In genomic region chr11:17012712-17013547, GRCh38 we compare ENCODE assay signal across 1 cellular context.
TF ChIP-seq lines count a peak whose summit lies in the region.

No MANE protein-coding gene starts in this region.

TF ChIP-seq in HepG2, 621 proteins besides CTCF, POLR2A, EP300 and RAD21 (continued from another document and continues in another):
- TF ChIP-seq USF2 (IDR thresholded peaks at IDR 0.05; ENCODE audit: low read depth, low read length), result no peak
- no peak for TF ChIP-seq USF2 (CRISPR knock-in tag; IDR thresholded peaks at IDR 0.05; ENCODE audit: borderline replicate concordance)
- peak; percentile 16; the same call in 1 of the 2 replicates for TF ChIP-seq ZHX1 (CRISPR knock-in tag; IDR thresholded peaks at IDR 0.05; ENCODE audit: low read depth)
- TF ChIP-seq ZNF333 (CRISPR knock-in tag; IDR thresholded peaks at IDR 0.05; ENCODE audit: borderline replicate concordance), result no peak
- peak; percentile 49; the same call in 1 of the 2 replicates for TF ChIP-seq ATF2 (CRISPR knock-in tag; IDR thresholded peaks at IDR 0.05)
- TF ChIP-seq ZNF784 (CRISPR knock-in tag; IDR thresholded peaks at IDR 0.05; ENCODE audit: borderline replicate concordance), result no peak
- no peak for TF ChIP-seq XBP1 (CRISPR knock-in tag; IDR thresholded peaks at IDR 0.05)
- no peak for TF ChIP-seq ZNF780A (CRISPR knock-in tag; IDR thresholded peaks at IDR 0.05)
- no peak for TF ChIP-seq BHLHE40 (IDR thresholded peaks at IDR 0.05; ENCODE audit: low read length)
- no peak for TF ChIP-seq ZNF367 (CRISPR knock-in tag; IDR thresholded peaks at IDR 0.05; ENCODE audit: borderline replicate concordance)
- no peak for TF ChIP-seq HOXA9 (CRISPR knock-in tag; IDR thresholded peaks at IDR 0.05; ENCODE audit: borderline replicate concordance)
- TF ChIP-seq AFF4 (CRISPR knock-in tag; IDR thresholded peaks at IDR 0.05), result no peak
- TF ChIP-seq FOXJ3 (CRISPR knock-in tag; IDR thresholded peaks at IDR 0.05; ENCODE audit: borderline replicate concordance), result peak; percentile 70
- TF ChIP-seq ZXDC (CRISPR knock-in tag; IDR thresholded peaks at IDR 0.05), result no peak
- TF ChIP-seq KDM5B (CRISPR knock-in tag; IDR thresholded peaks at IDR 0.05; ENCODE audit: borderline replicate concordance), result peak; percentile 74; the same call in 1 of the 2 replicates
- no peak for TF ChIP-seq ZNF468 (CRISPR knock-in tag; IDR thresholded peaks at IDR 0.05)
- TF ChIP-seq ZNF574 (CRISPR knock-in tag; IDR thresholded peaks at IDR 0.05), result peak; percentile 56
- no peak; the same call in 1 of the 2 replicates for TF ChIP-seq ZNF607 (CRISPR knock-in tag; IDR thresholded peaks at IDR 0.05; ENCODE audit: borderline replicate concordance)
- TF ChIP-seq RFXAP (CRISPR knock-in tag; IDR thresholded peaks at IDR 0.05; ENCODE audit: borderline replicate concordance), result no peak; the same call in 1 of the 2 replicates
- TF ChIP-seq GTF3A (CRISPR knock-in tag; conservative IDR thresholded peaks at IDR 0.05), result no peak
- no peak for TF ChIP-seq ZNF724P (CRISPR knock-in tag; IDR thresholded peaks at IDR 0.05; ENCODE audit: borderline replicate concordance)
- TF ChIP-seq TP53 (CRISPR knock-in tag; conservative IDR thresholded peaks at IDR 0.05), result 0 out of 2 replicates have a peak, but pooled peaks have one; percentile 69
- peak; percentile 76 for TF ChIP-seq FOXP4 (CRISPR knock-in tag; IDR thresholded peaks at IDR 0.05)
- no peak for TF ChIP-seq ZNF589 (CRISPR knock-in tag; conservative IDR thresholded peaks at IDR 0.05)
- no peak for TF ChIP-seq DNMT3B (CRISPR knock-in tag; conservative IDR thresholded peaks at IDR 0.05)
- no peak for TF ChIP-seq PAX8 (CRISPR knock-in tag; IDR thresholded peaks at IDR 0.05; ENCODE audit: borderline replicate concordance)
- TF ChIP-seq FOXA1 (IDR thresholded peaks at IDR 0.05), result no peak
- TF ChIP-seq FOXA1 (CRISPR knock-in tag; IDR thresholded peaks at IDR 0.05), result peak; percentile 76
- peak; percentile 29; the same call in 1 of the 2 replicates for TF ChIP-seq SP5 (CRISPR knock-in tag; IDR thresholded peaks at IDR 0.05; ENCODE audit: borderline replicate concordance, low read depth)
- TF ChIP-seq HNRNPK (IDR thresholded peaks at IDR 0.05; ENCODE audit: low read depth, low read length, poor library complexity, severe bottlenecking), result peak; percentile 1
- peak; percentile 56; the same call in 1 of the 2 replicates for TF ChIP-seq ZNF503 (CRISPR knock-in tag; IDR thresholded peaks at IDR 0.05)
- TF ChIP-seq SMC3 (IDR thresholded peaks at IDR 0.05; ENCODE audit: low read length), result no peak
- peak; percentile 75 for TF ChIP-seq ZBTB37 (CRISPR knock-in tag; IDR thresholded peaks at IDR 0.05)
